Comparison of ENCODE assay signal across 25 cellular contexts in the genomic region with DNA sequence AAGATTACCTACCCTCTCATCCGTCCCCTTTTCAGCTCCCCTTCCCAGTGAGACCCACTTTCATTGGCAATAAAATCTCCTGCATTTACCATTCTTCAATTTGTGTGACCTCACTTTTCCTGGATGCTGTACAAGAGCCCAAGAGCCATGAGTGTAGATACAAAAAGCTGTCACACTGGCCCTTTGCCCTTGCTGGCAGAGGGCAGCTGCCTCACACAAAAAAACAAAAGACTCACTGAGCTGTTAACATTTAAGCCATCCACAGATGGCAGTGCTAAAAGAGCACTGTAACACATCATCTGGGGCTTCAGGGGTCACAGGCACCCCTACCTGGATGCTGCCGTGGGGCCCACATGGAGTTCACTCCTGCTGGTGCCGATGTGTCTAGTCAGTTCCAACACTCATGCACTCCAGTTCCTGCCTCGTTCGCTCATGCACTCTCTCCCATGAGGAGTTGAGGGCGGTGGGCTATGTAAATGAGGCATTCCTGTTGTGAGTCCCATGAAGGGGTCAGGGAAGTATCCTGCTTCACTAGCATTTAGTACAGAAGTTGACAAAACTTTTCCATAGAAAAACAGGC.
A peak's percentile ranks its signal among the peaks of the same experiment; 100 is the strongest.
DNase-seq lines count a peak whose midpoint lies in the region; ATAC-seq and TF ChIP-seq lines count a peak whose summit lies in the region.
"Had no signal": no experiment of that assay in that cellular context is flagged by ENCODE, and none has a peak within 500 bp of the region (broad histone marks: within the 10 kb centered on the region; RNA-seq: fewer than 3 reads in every experiment).

No MANE protein-coding gene starts in this region.

- no peak for TF ChIP-seq CTCF in GM13977 (IDR thresholded peaks at IDR 0.05; ENCODE audit: extremely low read depth, insufficient read depth, missing control alignments)

- H3K9me3 ChIP-seq in MG63: no peaks in the 10 kb centered on the region
- H3K9me3 ChIP-seq: adrenal gland; BLaER1 treated with 17β-estradiol and CSF1 and Interleukin-3, amounts not matched to agents 10 nM and 100 nM; Caco-2; neutrophil; Peyer's patch; upper lobe of left lung had no signal

- H3K36me3 ChIP-seq in MG63: no peaks in the 10 kb centered on the region
- H3K36me3 ChIP-seq: adrenal gland; BLaER1 treated with 17β-estradiol and CSF1 and Interleukin-3, amounts not matched to agents 10 nM and 100 nM; heart right ventricle; neutrophil; Peyer's patch; upper lobe of left lung had no signal

- intact Hi-C loops in head of caudate nucleus (cut with DNase I) (no loop called here), posterior cingulate gyrus (cut with DNase I) (no loop called here)

- DNase-seq in MG63 (peak; percentile 74), NCI-H69 (lab: John Stamatoyannopoulos, UW) (peak; percentile 19), head of caudate nucleus (peak in 36 of 42 donors; percentile 2 to 69 (median 36)), posterior cingulate gyrus (peak in 6 of 10 donors; percentile 4 to 83 (median 22)), GM13977 (ENCODE audit: low spot score) (no peak), NOMO-1 treated with dmso at 0.1 percent for 144 hours (lab: John Stamatoyannopoulos, UW; ENCODE audit: unreplicated experiment) (no peak)
- no peak for DNase-seq in activated CD4-positive, alpha-beta T cell treated with anti-CD3 and anti-CD28 coated beads, Interleukin-2, amount 50 U/mL, for 4 hours
- DNase-seq: activated CD4-positive, alpha-beta T cell treated with anti-CD3 and anti-CD28 coated beads, Interleukin-2, amount 10 ng/mL, durations not matched to agents 7 days and 5 days; activated CD8-positive, alpha-beta memory T cell treated with anti-CD3 and anti-CD28 coated beads, Interleukin-2, amount 10 ng/mL, durations not matched to agents 7 days and 5 days; activated naive CD4-positive, alpha-beta T cell; activated T-cell treated with anti-CD3 and anti-CD28 coated beads, Interleukin-2, amount 50 U/mL, for 48 hours; adrenal gland; Caco-2; effector CD8-positive, alpha-beta T cell; HCEC 1CT; heart right ventricle; mesenchymal stem cell; NCI-H510A treated with DMSO at 0.1 percent for 48 hours; Peyer's patch; stimulated activated CD4-positive, alpha-beta T cell treated with anti-CD3 and anti-CD28 coated beads, Interleukin-1b, Interleukin-23, amount 100 ng/mL, for 48 hours; upper lobe of left lung had no signal

- H3K4me3 ChIP-seq in MG63: no peak overlapping the region
- H3K4me3 ChIP-seq: adrenal gland; BLaER1 treated with 17β-estradiol and CSF1 and Interleukin-3, amounts not matched to agents 10 nM and 100 nM; heart right ventricle; Peyer's patch; upper lobe of left lung had no signal

- in situ Hi-C loops in GM13977 (cut with MboI; ENCODE audit: low pct_unique_long_range_greater_than_20kb, low sequenced_read_pairs, unreplicated experiment): no loop called here

- H3K27me3 ChIP-seq in MG63: peaks cover 3% of the 10 kb centered on the region; the same call in 1 of the 2 replicates
- H3K27me3 ChIP-seq: adrenal gland; BLaER1 treated with 17β-estradiol and CSF1 and Interleukin-3, amounts not matched to agents 10 nM and 100 nM; heart right ventricle; neutrophil; Peyer's patch; upper lobe of left lung had no signal

- ATAC-seq in HG03045 (IDR thresholded peaks at IDR 0.05; ENCODE audit: unreplicated experiment): no peak
- ATAC-seq: activated CD8-positive, alpha-beta memory T cell treated with anti-CD3 and anti-CD28 coated beads, Interleukin-2, amount 10 ng/mL, durations not matched to agents 7 days and 5 days; heart right ventricle; WTC11 had no signal

Comparison
In these comparisons a context has a peak if more than half of its experiments do, and no peak if none do; other contexts are left out.
1. DNase-seq: peak in MG63 (single experiment), NCI-H69 (single experiment), head of caudate nucleus (36 of 42) and posterior cingulate gyrus (6 of 10); none in activated CD4-positive, alpha-beta T cell treated with anti-CD3 and anti-CD28 coated beads, Interleukin-2, amount 50 U/mL, for 4 hours (0 of 2), GM13977 (single experiment) and NOMO-1 treated with dmso at 0.1 percent for 144 hours (single experiment).